ENCODE assay signal across 16 cellular contexts in the genomic region with DNA sequence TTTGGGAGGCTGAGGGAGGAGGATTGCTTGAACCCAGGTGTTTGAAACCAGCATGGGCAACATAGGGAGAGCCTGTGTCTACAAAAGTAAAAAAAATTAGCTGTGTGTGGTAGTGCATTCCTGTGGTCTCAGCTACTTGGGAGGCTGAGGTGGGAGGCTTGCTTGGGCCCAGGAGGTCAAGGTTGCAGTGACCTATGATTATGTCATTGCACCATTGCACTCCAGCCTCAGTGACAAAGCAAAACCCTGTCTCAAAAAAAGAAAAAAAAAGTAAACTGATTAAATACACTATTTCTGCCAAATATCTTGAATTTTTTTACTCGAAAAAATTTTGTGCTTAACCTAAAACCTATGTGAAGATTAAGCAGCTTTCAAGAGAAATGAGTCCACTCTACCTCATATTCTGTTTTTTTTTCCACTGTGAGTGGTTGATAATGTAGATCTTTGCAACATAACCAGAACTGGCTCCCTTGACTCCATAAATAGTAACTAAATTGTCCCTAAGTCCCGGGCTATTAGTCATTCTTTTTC. TPM values are rescaled to one million over a fixed set of nuclear protein-coding genes. Genes with fewer than 3 reads are reported as not detected.
DNase-seq lines count a peak whose midpoint lies in the region; TF ChIP-seq lines count a peak whose summit lies in the region.
"Had no signal": no experiment of that assay in that cellular context is flagged by ENCODE, and none has a peak within 500 bp of the region (broad histone marks: within the 10 kb centered on the region; RNA-seq: fewer than 3 reads in every experiment).

No MANE protein-coding gene starts in this region.

- H3K9me3 ChIP-seq in AG04450 (ENCODE audit: control insufficient read depth, insufficient read depth, low read length) (no peaks in the 10 kb centered on the region), adipocyte (ENCODE audit: control insufficient read depth, low read length) (no peaks in the 10 kb centered on the region), prostate gland (no peaks in the 10 kb centered on the region)

- H3K9ac ChIP-seq in adipocyte (ENCODE audit: low read length), result peak overlapping the region; percentile 30

- H3K4me3 ChIP-seq in AG04450 (ENCODE audit: low read depth, low read length) (no peak overlapping the region), adipocyte (ENCODE audit: low read length) (peak overlapping the region; percentile 8), prostate gland (no peak overlapping the region)

- POLR2A ChIA-PET in AG04450 (lab: Yijun Ruan, JAX), result interaction anchor here (0.6 to 1.1 kb wide), 3 partner anchors 8 to 64 kb away, joined by 3 to 8 read pairs (median 5); no protein-coding TSS in a partner anchor

- intact Hi-C loops in prostate gland (cut with DNase I), result no loop called here

- 92% methylated on average over 2 of the region's 2 CpGs for WGBS in prostate gland

- H3K27ac ChIP-seq in AG04450 (ENCODE audit: low read depth, low read length) (peak overlapping the region; percentile 53), prostate gland (no peak overlapping the region)

- H3K27me3 ChIP-seq in AG04450 (ENCODE audit: control insufficient read depth, insufficient read depth, low read length) (no peaks in the 10 kb centered on the region), adipocyte (replicated peaks; ENCODE audit: control insufficient read depth, insufficient read depth, low read length) (no peaks in the 10 kb centered on the region), prostate gland (replicated peaks; ENCODE audit: insufficient read depth) (no peaks in the 10 kb centered on the region)

- peaks cover 23% of the 10 kb centered on the region for H3K4me1 ChIP-seq in adipocyte (ENCODE audit: control insufficient read depth, insufficient read depth, low read length)
- H3K4me1 ChIP-seq in prostate gland (replicated peaks), result no peaks in the 10 kb centered on the region

- no peak for TF ChIP-seq POLR2A in prostate gland (IDR thresholded peaks at IDR 0.05)

- H3K36me3 ChIP-seq in adipocyte (ENCODE audit: control insufficient read depth, insufficient read depth, low read length, severe bottlenecking), result no peaks in the 10 kb centered on the region
- H3K36me3 ChIP-seq in prostate gland, result no peaks in the 10 kb centered on the region

- TF ChIP-seq CTCF in AG04450 (IDR thresholded peaks at IDR 0.05; ENCODE audit: low read depth, low read length), result no peak
- no peak for TF ChIP-seq CTCF in GM10266 (IDR thresholded peaks at IDR 0.05; ENCODE audit: control insufficient read depth, insufficient read depth, low read depth, missing control alignments)
- TF ChIP-seq CTCF in prostate gland (IDR thresholded peaks at IDR 0.05), result no peak

- DNase-seq in AG04450 (ENCODE audit: low read depth, low spot score) (no peak), HK-2 (ENCODE audit: unreplicated experiment) (peak; percentile 29), adipocyte (ENCODE audit: low read depth) (peak; percentile 67), iris pigment epithelial cell (ENCODE audit: low read depth) (peak; percentile 75), DMS153 (lab: John Stamatoyannopoulos, UW) (no peak), GM10266 (ENCODE audit: extremely low spot score) (no peak), prostate gland (ENCODE audit: low spot score) (no peak), NCI-H146 (lab: John Stamatoyannopoulos, UW) (no peak)
- DNase-seq: activated CD4-positive, CD25-positive, alpha-beta regulatory T cell treated with anti-CD3 and anti-CD28 coated beads, Interleukin-2, amount 50 U/mL, for 72 hours; activated naive CD8-positive, alpha-beta T cell treated with anti-CD3 and anti-CD28 coated beads, Interleukin-2, amount 50 U/mL, for 24 hours; activated T-cell treated with anti-CD3 and anti-CD28 coated beads for 4 hours; C1 segment of cervical spinal cord; effector memory CD4-positive, alpha-beta T cell; glutamatergic neuron; kidney; stimulated activated CD4-positive, alpha-beta T cell treated with anti-CD3 and anti-CD28 coated beads, Interleukin-2, amount 100 ng/mL, for 48 hours had no signal

- CTCF ChIA-PET in AG04450 (lab: Charles Lee), result interaction anchor here (0.5 kb wide), 1 partner anchor 42 kb away, joined by 5 read pairs; no protein-coding TSS in a partner anchor

RNA-seq across cellular contexts. Expression of a gene that starts 19.4 kb away (rescaled TPM):
- 14.9 and 17.7 TPM in 2 replicates for polyA plus RNA-seq in AG04450 (2011; rRNA removed)
- polyA minus RNA-seq in AG04450 (2011; rRNA and poly(A)+ RNA removed), result 23.0 and 24.6 TPM in 2 replicates
- total RNA-seq in prostate gland, result 10 to 100 TPM in 1 of 2 donors, 1 to 10 TPM in 1; 7.5 to 12.6 TPM

Comparison
In these comparisons a context has a peak if more than half of its experiments do, and no peak if none do; other contexts are left out.
1. DNase-seq: peak in HK-2 (single experiment), adipocyte (single experiment) and iris pigment epithelial cell (single experiment); none in AG04450 (single experiment), DMS153 (single experiment), GM10266 (single experiment), prostate gland (single experiment) and NCI-H146 (single experiment).